1 cellular context compared by ENCODE assay signal in genomic region chr12:124833693-124834122, GRCh38.
TF ChIP-seq lines count a peak whose summit lies in the region.

No MANE protein-coding gene starts in this region.

TF ChIP-seq in HCT116, 20 proteins besides CTCF, POLR2A, EP300 and RAD21 (continued from another document):
- TF ChIP-seq ATF3 (IDR thresholded peaks at IDR 0.05) (no peak), REST (IDR thresholded peaks at IDR 0.05; ENCODE audit: low read depth) (no peak), YY1 (IDR thresholded peaks at IDR 0.05; ENCODE audit: extremely low read depth, insufficient replicate concordance, low read depth, low read length) (no peak), SP1 (IDR thresholded peaks at IDR 0.05; ENCODE audit: low read depth) (peak; percentile 61)
TF ChIP-seq in HCT116: peak in this region for 4.
